Comparison of ENCODE assay signal across 1 cellular context in genomic region chr12:6752931-6753771, GRCh38.
TF ChIP-seq lines count a peak whose summit lies in the region.

TSS of gene MLF2 (minus strand) at chr12:6753141. CDS start at chr12:6752334, 807 bp downstream.

TF ChIP-seq in K562, 482 proteins besides CTCF, POLR2A, EP300 and RAD21 (continued from another document and continues in another):
- TF ChIP-seq CBX2 (IDR thresholded peaks at IDR 0.05; ENCODE audit: insufficient read depth, low read length, poor library complexity, severe bottlenecking) (no peak), ATF3 (IDR thresholded peaks at IDR 0.05) (peak; percentile 93), ATF3 (CRISPR knock-in tag; conservative IDR thresholded peaks at IDR 0.05) (no peak), ZBED1 (IDR thresholded peaks at IDR 0.05) (0 out of 2 replicates have a peak, but pooled peaks have one; percentile 12), PPARD (CRISPR knock-in tag; IDR thresholded peaks at IDR 0.05) (no peak), SAFB (IDR thresholded peaks at IDR 0.05; ENCODE audit: borderline replicate concordance, low read depth, low read length) (0 out of 2 replicates have a peak, but pooled peaks have one; percentile 20), STAT5A (IDR thresholded peaks at IDR 0.05; ENCODE audit: borderline replicate concordance, low read length) (no peak), ZEB2 (IDR thresholded peaks at IDR 0.05) (no peak; the same call in 1 of the 2 replicates), CHD4 (IDR thresholded peaks at IDR 0.05; ENCODE audit: insufficient read depth, insufficient replicate concordance, low read depth, low read length, poor library complexity, severe bottlenecking) (no peak), MXI1 (IDR thresholded peaks at IDR 0.05; ENCODE audit: low read depth, low read length) (no peak), DACH1 (IDR thresholded peaks at IDR 0.05; ENCODE audit: partially characterized antibody) (no peak), EP400 (IDR thresholded peaks at IDR 0.05) (peak; percentile 81), ZNF785 (CRISPR knock-in tag; IDR thresholded peaks at IDR 0.05) (no peak), SMARCC2 (IDR thresholded peaks at IDR 0.05; ENCODE audit: low read depth) (no peak), KAT2B (IDR thresholded peaks at IDR 0.05; ENCODE audit: low read depth, low read length) (no peak), NR2C1 (IDR thresholded peaks at IDR 0.05) (0 out of 2 replicates have a peak, but pooled peaks have one; percentile 2), NR2C1 (tag; IDR thresholded peaks at IDR 0.05) (no peak), MEF2D (tag; conservative IDR thresholded peaks at IDR 0.05; ENCODE audit: low read depth) (no peak), ATF6 (CRISPR knock-in tag; IDR thresholded peaks at IDR 0.05) (no peak), DPF2 (IDR thresholded peaks at IDR 0.05) (peak; percentile 41), EWSR1 (IDR thresholded peaks at IDR 0.05; ENCODE audit: borderline replicate concordance, low read depth, partially characterized antibody) (no peak), ZNF436 (CRISPR knock-in tag; IDR thresholded peaks at IDR 0.05) (no peak), PHB (CRISPR knock-in tag; IDR thresholded peaks at IDR 0.05) (no peak), SMARCB1 (IDR thresholded peaks at IDR 0.05; ENCODE audit: insufficient read length, low read depth) (no peak), ILK (tag; IDR thresholded peaks at IDR 0.05; ENCODE audit: borderline replicate concordance, low read depth) (no peak), ZNF41 (CRISPR knock-in tag; conservative IDR thresholded peaks at IDR 0.05) (no peak), HEY1 (CRISPR knock-in tag; IDR thresholded peaks at IDR 0.05; ENCODE audit: borderline replicate concordance) (no peak), BRD9 (IDR thresholded peaks at IDR 0.05; ENCODE audit: low read depth, partially characterized antibody) (no peak), ZBTB33 (CRISPR knock-in tag; IDR thresholded peaks at IDR 0.05) (peak; percentile 74), NUFIP1 (IDR thresholded peaks at IDR 0.05; ENCODE audit: partially characterized antibody) (no peak), NBN (IDR thresholded peaks at IDR 0.05; ENCODE audit: low read depth) (peak; percentile 79), CREBBP (IDR thresholded peaks at IDR 0.05; ENCODE audit: low read depth, low read length) (no peak), DIDO1 (tag; IDR thresholded peaks at IDR 0.05; ENCODE audit: low read depth) (no peak), NCOA6 (IDR thresholded peaks at IDR 0.05) (no peak), NELFE (IDR thresholded peaks at IDR 0.05; ENCODE audit: insufficient read depth, insufficient read length) (no peak), HDGF (IDR thresholded peaks at IDR 0.05) (no peak), CREB3 (tag; conservative IDR thresholded peaks at IDR 0.05; ENCODE audit: low read depth) (no peak), FOS (IDR thresholded peaks at IDR 0.05; ENCODE audit: extremely low read depth, insufficient read length) (no peak), NR2F6 (CRISPR knock-in tag; IDR thresholded peaks at IDR 0.05) (no peak), CBFA2T2 (conservative IDR thresholded peaks at IDR 0.05) (no peak), C11orf30 (IDR thresholded peaks at IDR 0.05; ENCODE audit: low read depth) (no peak), FOXA1 (IDR thresholded peaks at IDR 0.05; ENCODE audit: borderline replicate concordance) (no peak), ZNF79 (CRISPR knock-in tag; IDR thresholded peaks at IDR 0.05; ENCODE audit: low read depth) (no peak), PHF8 (IDR thresholded peaks at IDR 0.05; ENCODE audit: borderline replicate concordance, low read length) (peak; percentile 84; the same call in 1 of the 2 replicates), FOXJ2 (tag; IDR thresholded peaks at IDR 0.05) (no peak), SMARCE1 (IDR thresholded peaks at IDR 0.05) (peak; percentile 46; the same call in 1 of the 2 replicates), LARP7 (IDR thresholded peaks at IDR 0.05) (no peak), NR3C1 (CRISPR knock-in tag; IDR thresholded peaks at IDR 0.05) (no peak), KLF1 (tag; IDR thresholded peaks at IDR 0.05) (no peak), NFATC3 (IDR thresholded peaks at IDR 0.05) (no peak), ELF1 (tag; IDR thresholded peaks at IDR 0.05) (no peak), PHB2 (IDR thresholded peaks at IDR 0.05; ENCODE audit: low read depth) (no peak)
- TF ChIP-seq, protein P1, sequence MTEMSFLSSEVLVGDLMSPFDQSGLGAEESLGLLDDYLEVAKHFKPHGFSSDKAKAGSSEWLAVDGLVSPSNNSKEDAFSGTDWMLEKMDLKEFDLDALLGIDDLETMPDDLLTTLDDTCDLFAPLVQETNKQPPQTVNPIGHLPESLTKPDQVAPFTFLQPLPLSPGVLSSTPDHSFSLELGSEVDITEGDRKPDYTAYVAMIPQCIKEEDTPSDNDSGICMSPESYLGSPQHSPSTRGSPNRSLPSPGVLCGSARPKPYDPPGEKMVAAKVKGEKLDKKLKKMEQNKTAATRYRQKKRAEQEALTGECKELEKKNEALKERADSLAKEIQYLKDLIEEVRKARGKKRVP (CRISPR knock-in tag; IDR thresholded peaks at IDR 0.05): no peak
- TF ChIP-seq, protein P2, sequence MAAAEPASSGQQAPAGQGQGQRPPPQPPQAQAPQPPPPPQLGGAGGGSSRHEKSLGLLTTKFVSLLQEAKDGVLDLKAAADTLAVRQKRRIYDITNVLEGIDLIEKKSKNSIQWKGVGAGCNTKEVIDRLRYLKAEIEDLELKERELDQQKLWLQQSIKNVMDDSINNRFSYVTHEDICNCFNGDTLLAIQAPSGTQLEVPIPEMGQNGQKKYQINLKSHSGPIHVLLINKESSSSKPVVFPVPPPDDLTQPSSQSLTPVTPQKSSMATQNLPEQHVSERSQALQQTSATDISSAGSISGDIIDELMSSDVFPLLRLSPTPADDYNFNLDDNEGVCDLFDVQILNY (CRISPR knock-in tag; IDR thresholded peaks at IDR 0.05): no peak
- TF ChIP-seq, protein P3, sequence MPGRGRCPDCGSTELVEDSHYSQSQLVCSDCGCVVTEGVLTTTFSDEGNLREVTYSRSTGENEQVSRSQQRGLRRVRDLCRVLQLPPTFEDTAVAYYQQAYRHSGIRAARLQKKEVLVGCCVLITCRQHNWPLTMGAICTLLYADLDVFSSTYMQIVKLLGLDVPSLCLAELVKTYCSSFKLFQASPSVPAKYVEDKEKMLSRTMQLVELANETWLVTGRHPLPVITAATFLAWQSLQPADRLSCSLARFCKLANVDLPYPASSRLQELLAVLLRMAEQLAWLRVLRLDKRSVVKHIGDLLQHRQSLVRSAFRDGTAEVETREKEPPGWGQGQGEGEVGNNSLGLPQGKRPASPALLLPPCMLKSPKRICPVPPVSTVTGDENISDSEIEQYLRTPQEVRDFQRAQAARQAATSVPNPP (IDR thresholded peaks at IDR 0.05; ENCODE audit: borderline replicate concordance, insufficient read depth, insufficient read length): no peak
- TF ChIP-seq, protein P4, sequence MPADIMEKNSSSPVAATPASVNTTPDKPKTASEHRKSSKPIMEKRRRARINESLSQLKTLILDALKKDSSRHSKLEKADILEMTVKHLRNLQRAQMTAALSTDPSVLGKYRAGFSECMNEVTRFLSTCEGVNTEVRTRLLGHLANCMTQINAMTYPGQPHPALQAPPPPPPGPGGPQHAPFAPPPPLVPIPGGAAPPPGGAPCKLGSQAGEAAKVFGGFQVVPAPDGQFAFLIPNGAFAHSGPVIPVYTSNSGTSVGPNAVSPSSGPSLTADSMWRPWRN (IDR thresholded peaks at IDR 0.05; ENCODE audit: low read depth): no peak
- TF ChIP-seq, protein P5, sequence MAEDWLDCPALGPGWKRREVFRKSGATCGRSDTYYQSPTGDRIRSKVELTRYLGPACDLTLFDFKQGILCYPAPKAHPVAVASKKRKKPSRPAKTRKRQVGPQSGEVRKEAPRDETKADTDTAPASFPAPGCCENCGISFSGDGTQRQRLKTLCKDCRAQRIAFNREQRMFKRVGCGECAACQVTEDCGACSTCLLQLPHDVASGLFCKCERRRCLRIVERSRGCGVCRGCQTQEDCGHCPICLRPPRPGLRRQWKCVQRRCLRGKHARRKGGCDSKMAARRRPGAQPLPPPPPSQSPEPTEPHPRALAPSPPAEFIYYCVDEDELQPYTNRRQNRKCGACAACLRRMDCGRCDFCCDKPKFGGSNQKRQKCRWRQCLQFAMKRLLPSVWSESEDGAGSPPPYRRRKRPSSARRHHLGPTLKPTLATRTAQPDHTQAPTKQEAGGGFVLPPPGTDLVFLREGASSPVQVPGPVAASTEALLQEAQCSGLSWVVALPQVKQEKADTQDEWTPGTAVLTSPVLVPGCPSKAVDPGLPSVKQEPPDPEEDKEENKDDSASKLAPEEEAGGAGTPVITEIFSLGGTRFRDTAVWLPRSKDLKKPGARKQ (CRISPR knock-in tag; IDR thresholded peaks at IDR 0.05): no peak
- TF ChIP-seq, protein P6, sequence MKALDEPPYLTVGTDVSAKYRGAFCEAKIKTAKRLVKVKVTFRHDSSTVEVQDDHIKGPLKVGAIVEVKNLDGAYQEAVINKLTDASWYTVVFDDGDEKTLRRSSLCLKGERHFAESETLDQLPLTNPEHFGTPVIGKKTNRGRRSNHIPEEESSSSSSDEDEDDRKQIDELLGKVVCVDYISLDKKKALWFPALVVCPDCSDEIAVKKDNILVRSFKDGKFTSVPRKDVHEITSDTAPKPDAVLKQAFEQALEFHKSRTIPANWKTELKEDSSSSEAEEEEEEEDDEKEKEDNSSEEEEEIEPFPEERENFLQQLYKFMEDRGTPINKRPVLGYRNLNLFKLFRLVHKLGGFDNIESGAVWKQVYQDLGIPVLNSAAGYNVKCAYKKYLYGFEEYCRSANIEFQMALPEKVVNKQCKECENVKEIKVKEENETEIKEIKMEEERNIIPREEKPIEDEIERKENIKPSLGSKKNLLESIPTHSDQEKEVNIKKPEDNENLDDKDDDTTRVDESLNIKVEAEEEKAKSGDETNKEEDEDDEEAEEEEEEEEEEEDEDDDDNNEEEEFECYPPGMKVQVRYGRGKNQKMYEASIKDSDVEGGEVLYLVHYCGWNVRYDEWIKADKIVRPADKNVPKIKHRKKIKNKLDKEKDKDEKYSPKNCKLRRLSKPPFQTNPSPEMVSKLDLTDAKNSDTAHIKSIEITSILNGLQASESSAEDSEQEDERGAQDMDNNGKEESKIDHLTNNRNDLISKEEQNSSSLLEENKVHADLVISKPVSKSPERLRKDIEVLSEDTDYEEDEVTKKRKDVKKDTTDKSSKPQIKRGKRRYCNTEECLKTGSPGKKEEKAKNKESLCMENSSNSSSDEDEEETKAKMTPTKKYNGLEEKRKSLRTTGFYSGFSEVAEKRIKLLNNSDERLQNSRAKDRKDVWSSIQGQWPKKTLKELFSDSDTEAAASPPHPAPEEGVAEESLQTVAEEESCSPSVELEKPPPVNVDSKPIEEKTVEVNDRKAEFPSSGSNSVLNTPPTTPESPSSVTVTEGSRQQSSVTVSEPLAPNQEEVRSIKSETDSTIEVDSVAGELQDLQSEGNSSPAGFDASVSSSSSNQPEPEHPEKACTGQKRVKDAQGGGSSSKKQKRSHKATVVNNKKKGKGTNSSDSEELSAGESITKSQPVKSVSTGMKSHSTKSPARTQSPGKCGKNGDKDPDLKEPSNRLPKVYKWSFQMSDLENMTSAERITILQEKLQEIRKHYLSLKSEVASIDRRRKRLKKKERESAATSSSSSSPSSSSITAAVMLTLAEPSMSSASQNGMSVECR (CRISPR knock-in tag; IDR thresholded peaks at IDR 0.05): 0 out of 2 replicates have a peak, but pooled peaks have one; percentile 21
